In genomic region chr10:103396789-103397087, GRCh38 we compare ENCODE assay signal across 8 cellular contexts. TPM values are rescaled to one million over a fixed set of nuclear protein-coding genes. Genes with fewer than 3 reads are reported as not detected.
DNase-seq lines count a peak whose midpoint lies in the region; ATAC-seq, FAIRE-seq and TF ChIP-seq lines count a peak whose summit lies in the region.

No MANE protein-coding gene starts in this region.

- peaks cover 7% of the 10 kb centered on the region; the same call in 1 of the 2 replicates for H3K4me1 ChIP-seq in Caco-2

- POLR2A ChIA-PET in Caco-2 (lab: Charles Lee) = interaction anchor here (0.6 to 2.0 kb wide), 3 partner anchors 28 to 166 kb away, joined by 5 to 14 read pairs (median 9); no protein-coding TSS in a partner anchor

- intact Hi-C loops in Caco-2 (cut with micrococcal nuclease; ENCODE audit: unreplicated experiment) = loop anchor here (1.0 kb wide), 1 partner anchor 28 kb away; no protein-coding TSS in a partner anchor

- H3K9me3 Mint-ChIP-seq in Caco-2 (ENCODE audit: unreplicated experiment) = no peaks in the 10 kb centered on the region
- no peaks in the 10 kb centered on the region for H3K9me3 Mint-ChIP-seq in endothelial cell (ENCODE audit: unreplicated experiment)

- TSS peak; percentile 69 for BruUV-seq in Caco-2 (replicated peaks; lab: Mats Ljungman, UMichigan)

- DNase-seq in Caco-2 = no peak
- DNase-seq in NB4 (ENCODE audit: low read depth) = no peak
- no peak for DNase-seq in endothelial cell (ENCODE audit: low spot score)
- DNase-seq in omental fat pad (ENCODE audit: low spot score) = no peak
- DNase-seq in NCI-H774 (lab: John Stamatoyannopoulos, UW) = no peak
- no peak for DNase-seq in NCI-H1092 treated with DMSO at 0.1 percent for 48 hours (lab: John Stamatoyannopoulos, UW)
- DNase-seq in medulla oblongata (ENCODE audit: extremely low spot score) = no peak
- no peak for DNase-seq in GM12891 (ENCODE audit: insufficient read length, low spot score)

- peak; percentile 33 for ATAC-seq in omental fat pad (ENCODE audit: low FRiP score)

- TF ChIP-seq POLR2A in NB4 (IDR thresholded peaks at IDR 0.05; ENCODE audit: extremely low read depth, insufficient read length) (no peak), GM12891 (IDR thresholded peaks at IDR 0.05; ENCODE audit: low read depth, low read length) (no peak)

- H3K27me3 Mint-ChIP-seq in Caco-2 (ENCODE audit: insufficient read depth, unreplicated experiment) = no peaks in the 10 kb centered on the region
- H3K27me3 Mint-ChIP-seq in endothelial cell (ENCODE audit: unreplicated experiment) = peaks cover 5% of the 10 kb centered on the region

- no peak for FAIRE-seq in GM12891 (lab: Jason Lieb, UNC)

- H3K4me1 Mint-ChIP-seq in Caco-2 (ENCODE audit: low read depth, unreplicated experiment) (peaks cover 23% of the 10 kb centered on the region), endothelial cell (ENCODE audit: unreplicated experiment) (peaks cover 32% of the 10 kb centered on the region)

- H3K36me3 ChIP-seq in Caco-2 (ENCODE audit: control insufficient read depth, insufficient read depth, low read length) = peaks cover 3% of the 10 kb centered on the region; the same call in 1 of the 2 replicates

- CTCF ChIA-PET in Caco-2 (lab: Charles Lee) = interaction anchor here (1.0 to 1.4 kb wide), 3 partner anchors 9 to 89 kb away, joined by 3 to 4 read pairs (median 3); no protein-coding TSS in a partner anchor

- peak overlapping the region; percentile 92 for H3K4me3 Mint-ChIP-seq in Caco-2 (ENCODE audit: unreplicated experiment)
- peak overlapping the region; percentile 98 for H3K4me3 Mint-ChIP-seq in endothelial cell (ENCODE audit: unreplicated experiment)

- H3K4me3 ChIP-seq in Caco-2 (ENCODE audit: low read depth, low read length) = peak overlapping the region; percentile 91
- peak overlapping the region; percentile 92 for H3K4me3 ChIP-seq in NB4 (ENCODE audit: low read depth, low read length)

- no peaks in the 10 kb centered on the region for H3K9me3 ChIP-seq in Caco-2

- TF ChIP-seq CTCF in Caco-2 (IDR thresholded peaks at IDR 0.05; ENCODE audit: insufficient read depth in 1 of 2, low read depth in 1 of 2, low read length in 1 of 2, severe bottlenecking in 1 of 2, unreplicated experiment in 1 of 2) (no peak), NB4 (IDR thresholded peaks at IDR 0.05; ENCODE audit: low read depth, low read length) (no peak), endothelial cell (IDR thresholded peaks at IDR 0.05; ENCODE audit: unreplicated experiment) (no peak), omental fat pad (IDR thresholded peaks at IDR 0.05) (no peak)

- no peaks in the 10 kb centered on the region for H3K27me3 ChIP-seq in Caco-2 (replicated peaks; ENCODE audit: control insufficient read depth, insufficient read depth, low read length)

- H3K36me3 Mint-ChIP-seq in Caco-2 (ENCODE audit: insufficient read depth, unreplicated experiment) = peaks cover 87% of the 10 kb centered on the region
- H3K36me3 Mint-ChIP-seq in endothelial cell (ENCODE audit: low read depth, unreplicated experiment) = peaks cover 19% of the 10 kb centered on the region

- H3K27ac Mint-ChIP-seq in Caco-2 (ENCODE audit: unreplicated experiment) = peak overlapping the region; percentile 96
- peak overlapping the region; percentile 87 for H3K27ac Mint-ChIP-seq in endothelial cell (ENCODE audit: unreplicated experiment)

TF ChIP-seq in GM12891, 5 proteins besides CTCF, POLR2A, EP300 and RAD21:
- no peak for TF ChIP-seq POU2F2 (IDR thresholded peaks at IDR 0.05; ENCODE audit: low read depth, low read length)
- TF ChIP-seq PAX5 (IDR thresholded peaks at IDR 0.05; ENCODE audit: insufficient read depth, low read length, severe bottlenecking) = no peak
- TF ChIP-seq SPI1 (IDR thresholded peaks at IDR 0.05; ENCODE audit: low read depth, low read length) = no peak
- TF ChIP-seq TAF1 (IDR thresholded peaks at IDR 0.05; ENCODE audit: low read depth, low read length) = no peak; the same call in 1 of the 2 replicates
- TF ChIP-seq POLR2AphosphoS5 (IDR thresholded peaks at IDR 0.05; ENCODE audit: low read depth, low read length) = no peak

RNA-seq across cellular contexts. Expression of gene PDCD11, which starts 0.3 kb away (rescaled TPM):
- total RNA-seq in Caco-2 (2022) (55.3 and 62.8 TPM in 2 replicates), endothelial cell (ENCODE audit: unreplicated experiment) (43.7 TPM), omental fat pad (10 to 100 TPM; 16.1 to 55.2 (median 23.8) TPM)
- polyA plus RNA-seq in GM12891 (2012; ENCODE audit: low read depth, missing spikeins) = 28.8 TPM

RNA-seq across cellular contexts. Expression of gene ATP5MK, which starts 0.5 kb away (rescaled TPM):
- total RNA-seq in Caco-2 (2022) (340 and 369 TPM in 2 replicates), endothelial cell (ENCODE audit: unreplicated experiment) (283 TPM), omental fat pad (100 to 1,000 TPM; 149 to 299 (median 222) TPM)
- polyA plus RNA-seq in GM12891 (2012; ENCODE audit: low read depth, missing spikeins) = 964 TPM

RNA-seq across cellular contexts. Expression of gene TAF5, which starts 29.0 kb away (rescaled TPM):
- total RNA-seq in Caco-2 (2022) (6.3 and 6.8 TPM in 2 replicates), endothelial cell (ENCODE audit: unreplicated experiment) (5.7 TPM), omental fat pad (1 to 10 TPM; 3.2 to 5.5 (median 4.6) TPM)
- polyA plus RNA-seq in GM12891 (2012; ENCODE audit: low read depth, missing spikeins) = 3.6 TPM

RNA-seq across cellular contexts. Expression of gene PCGF6, which starts 45.8 kb away (rescaled TPM):
- 20.4 and 21.6 TPM in 2 replicates for total RNA-seq in Caco-2 (2022)
- total RNA-seq in endothelial cell (ENCODE audit: unreplicated experiment) = 9.4 TPM
- total RNA-seq in omental fat pad = 10 to 100 TPM in 3 of 4 donors, 1 to 10 TPM in 1; 9.4 to 17.3 (median 12.4) TPM
- polyA plus RNA-seq in GM12891 (2012; ENCODE audit: low read depth, missing spikeins) = 7.5 TPM

RNA-seq across cellular contexts. Expression of gene CALHM2, which starts 55.4 kb away (rescaled TPM):
- 0.52 and 0.58 TPM in 2 replicates for total RNA-seq in Caco-2 (2022)
- 1.9 TPM for total RNA-seq in endothelial cell (ENCODE audit: unreplicated experiment)
- 100 to 1,000 TPM in 1 of 4 donors, 10 to 100 TPM in 3; 63.5 to 113 (median 74.9) TPM for total RNA-seq in omental fat pad
- 5.1 TPM for polyA plus RNA-seq in GM12891 (2012; ENCODE audit: low read depth, missing spikeins)
